Comparison of ENCODE assay signal across 11 cellular contexts in genomic region chr10:76558586-76558985, GRCh38.
DNase-seq lines count a peak whose midpoint lies in the region; ATAC-seq, FAIRE-seq and TF ChIP-seq lines count a peak whose summit lies in the region.
"Had no signal": no experiment of that assay in that cellular context is flagged by ENCODE, and none has a peak within 500 bp of the region (broad histone marks: within the 10 kb centered on the region; RNA-seq: fewer than 3 reads in every experiment).

No MANE protein-coding gene starts in this region.

- no peak for TF ChIP-seq RAD21 in A549 (conservative IDR thresholded peaks at IDR 0.05 in 1 of 2, IDR thresholded peaks at IDR 0.05 in 1 of 2)

- peak overlapping the region; percentile 10; the same call in 2 of the 3 replicates for H3K4me2 ChIP-seq in A549
- H3K4me2 ChIP-seq: BLaER1 treated with 17β-estradiol and CSF1 and Interleukin-3, amounts not matched to agents 10 nM and 100 nM had no signal

- no peaks in the 10 kb centered on the region for H3K9me3 ChIP-seq in A549
- no peaks in the 10 kb centered on the region for H3K9me3 ChIP-seq in lung (ENCODE audit: control insufficient read depth in 2 of 2, insufficient read depth in 1 of 2, low read length in 1 of 2)
- H3K9me3 ChIP-seq: BLaER1 treated with 17β-estradiol and CSF1 and Interleukin-3, amounts not matched to agents 10 nM and 100 nM had no signal

- DNase-seq in A549 (ENCODE audit: low read depth in 1 of 2, low spot score in 1 of 2) = no peak
- DNase-seq in M059J (ENCODE audit: low read depth) = peak; percentile 94
- no peak for DNase-seq in coronary artery (ENCODE audit: low spot score)
- DNase-seq in lung (ENCODE audit: low spot score) = peak; percentile 54
- no peak for DNase-seq in GM12891 (ENCODE audit: insufficient read length, low spot score)
- DNase-seq: aorta, T1000 had no signal

- no peaks in the 10 kb centered on the region for H3K27me3 ChIP-seq in lung (ENCODE audit: control insufficient read depth, insufficient read depth)
- H3K27me3 ChIP-seq: BLaER1 treated with 17β-estradiol and CSF1 and Interleukin-3, amounts not matched to agents 10 nM and 100 nM had no signal

- no peak for ATAC-seq in A549
- peak; percentile 50 for ATAC-seq in lung (ENCODE audit: insufficient read depth, low FRiP score)
- ATAC-seq in GM21528 (IDR thresholded peaks at IDR 0.05; ENCODE audit: low FRiP score, unreplicated experiment) = no peak
- ATAC-seq in GM18873 (IDR thresholded peaks at IDR 0.05; ENCODE audit: low FRiP score, unreplicated experiment) = no peak
- no peak for ATAC-seq in GM19467 (IDR thresholded peaks at IDR 0.05; ENCODE audit: unreplicated experiment)

- no peak overlapping the region for H3K4me3 ChIP-seq in A549
- H3K4me3 ChIP-seq in coronary artery = no peak overlapping the region
- no peak overlapping the region for H3K4me3 ChIP-seq in lung
- H3K4me3 ChIP-seq: BLaER1 treated with 17β-estradiol and CSF1 and Interleukin-3, amounts not matched to agents 10 nM and 100 nM had no signal

- 25% methylated on average over 1 of the region's 1 CpG for WGBS in A549 (ENCODE audit: missing lambda C conversion rate)
- WGBS in lung, 2 donors = 56 to 96% methylated on average over 1 of the region's 1 CpG

- H3K4me1 ChIP-seq in A549 (peaks cover 11% of the 10 kb centered on the region; the same call in 1 of the 3 replicates), lung (ENCODE audit: control insufficient read depth in 2 of 2, insufficient read depth in 2 of 2, low read length in 2 of 2) (peaks cover 4% of the 10 kb centered on the region in 2 donors)
- H3K4me1 ChIP-seq: BLaER1 treated with 17β-estradiol and CSF1 and Interleukin-3, amounts not matched to agents 10 nM and 100 nM had no signal

- CTCF ChIA-PET in A549 (lab: Yijun Ruan, JAX) = interaction anchor here (0.9 kb wide), 1 partner anchor 10 kb away, joined by 3 read pairs; no protein-coding TSS in a partner anchor

- no peak for TF ChIP-seq EP300 in A549 (IDR thresholded peaks at IDR 0.05)

- POLR2A ChIA-PET in A549 (lab: Yijun Ruan, JAX) = no interaction called here

- no peak for TF ChIP-seq POLR2A in A549 (IDR thresholded peaks at IDR 0.05; ENCODE audit: low read length)
- no peak for TF ChIP-seq POLR2A in GM12891 (IDR thresholded peaks at IDR 0.05; ENCODE audit: low read depth, low read length)

- FAIRE-seq in A549 (lab: Jason Lieb, UNC) (no peak), GM12891 (lab: Jason Lieb, UNC) (no peak)

- peaks cover 0 to 1% of the 10 kb centered on the region in 2 donors for H3K36me3 ChIP-seq in lung (ENCODE audit: control insufficient read depth in 2 of 2, insufficient read depth in 2 of 2, low read length in 2 of 2)
- H3K36me3 ChIP-seq: BLaER1 treated with 17β-estradiol and CSF1 and Interleukin-3, amounts not matched to agents 10 nM and 100 nM had no signal

- TF ChIP-seq CTCF in A549 (IDR thresholded peaks at IDR 0.05) (no peak), coronary artery (IDR thresholded peaks at IDR 0.05) (no peak), lung (IDR thresholded peaks at IDR 0.05; ENCODE audit: control extremely low read depth, extremely low read depth) (no peak)

- H3K27ac ChIP-seq in A549 = no peak overlapping the region
- H3K27ac ChIP-seq in coronary artery = peak overlapping the region; percentile 6 to 59
- H3K27ac ChIP-seq in lung (ENCODE audit: low read depth in 1 of 2, low read length in 1 of 2) = no peak overlapping the region
- H3K27ac ChIP-seq: BLaER1 treated with 17β-estradiol and CSF1 and Interleukin-3, amounts not matched to agents 10 nM and 100 nM had no signal

TF ChIP-seq in A549, 52 proteins besides CTCF, POLR2A, EP300 and RAD21 (continues in another document):
- TF ChIP-seq HOXB13 (CRISPR knock-in tag; IDR thresholded peaks at IDR 0.05; ENCODE audit: low read depth) (no peak), TFCP2L1 (CRISPR knock-in tag; IDR thresholded peaks at IDR 0.05) (no peak), ELK1 (IDR thresholded peaks at IDR 0.05; ENCODE audit: low read depth, low read length) (no peak), CEBPB (IDR thresholded peaks at IDR 0.05) (no peak), USF2 (IDR thresholded peaks at IDR 0.05) (no peak), PBX3 (IDR thresholded peaks at IDR 0.05) (no peak), BCL3 (IDR thresholded peaks at IDR 0.05) (no peak)

TF ChIP-seq in GM12891, 5 proteins besides CTCF, POLR2A, EP300 and RAD21:
- TF ChIP-seq PAX5 (IDR thresholded peaks at IDR 0.05; ENCODE audit: insufficient read depth, low read length, severe bottlenecking) = no peak
- no peak for TF ChIP-seq SPI1 (IDR thresholded peaks at IDR 0.05; ENCODE audit: low read depth, low read length)
- TF ChIP-seq TAF1 (IDR thresholded peaks at IDR 0.05; ENCODE audit: low read depth, low read length) = no peak
- no peak for TF ChIP-seq POLR2AphosphoS5 (IDR thresholded peaks at IDR 0.05; ENCODE audit: low read depth, low read length)
- no peak for TF ChIP-seq POU2F2 (IDR thresholded peaks at IDR 0.05; ENCODE audit: low read depth, low read length)

Comparison
In these comparisons a context has a peak if more than half of its experiments do, and no peak if none do; other contexts are left out.
1. DNase-seq: peak in M059J (single experiment) and lung (single experiment); none in A549 (0 of 2), coronary artery (single experiment) and GM12891 (single experiment).
2. H3K27ac ChIP-seq: peak in coronary artery (2 of 2); none in A549 (0 of 2) and lung (0 of 2).